23 cellular contexts compared by ENCODE assay signal in genomic region chr4:125784741-125785140, GRCh38.
"Had no signal": no experiment of that assay in that cellular context is flagged by ENCODE, and none has a peak within 500 bp of the region (broad histone marks: within the 10 kb centered on the region; RNA-seq: fewer than 3 reads in every experiment).

No MANE protein-coding gene starts in this region.

- H3K27ac ChIP-seq: neural progenitor cell, ovary, parathyroid adenoma, psoas muscle, right lobe of liver, sigmoid colon, stomach, thoracic aorta, thyroid gland, tibial nerve, upper lobe of right lung, uterus had no signal

- H3K4me3 ChIP-seq: neural progenitor cell, ovary, psoas muscle, right lobe of liver, sigmoid colon, stomach, thoracic aorta, thyroid gland, tibial nerve, upper lobe of right lung, uterus had no signal

- H3K79me2 ChIP-seq: parathyroid adenoma had no signal

- H3K9ac ChIP-seq: neural progenitor cell, parathyroid adenoma had no signal

- H3K4me1 ChIP-seq: neural progenitor cell, parathyroid adenoma, psoas muscle, right lobe of liver, stomach, thyroid gland, tibial nerve, upper lobe of right lung, uterus had no signal

- DNase-seq: natural killer cell; occipital lobe; ovary; psoas muscle; right cardiac atrium; right lobe of liver; sigmoid colon; small intestine; stimulated activated CD4-positive, alpha-beta T cell treated with anti-CD3 and anti-CD28 coated beads, Interleukin-15, amount 100 ng/mL, for 24 hours; stimulated activated CD4-positive, alpha-beta T cell treated with anti-CD3 and anti-CD28 coated beads, Interleukin-2, amount 100 ng/mL, for 24 hours; stimulated activated CD4-positive, alpha-beta T cell treated with anti-CD3 and anti-CD28 coated beads, Interleukin-2, amount 100 ng/mL, for 48 hours; stimulated activated CD4-positive, alpha-beta T cell treated with anti-CD3 and anti-CD28 coated beads, Interleukin-4, amount 100 ng/mL, for 24 hours; stimulated activated naive B cell treated with anti-CD40 and anti-IgM and Interleukin-4, amounts not matched to agents 10 μg/mL and 1 μg/mL and 100 μg/mL, for 72 hours; stimulated activated naive CD4-positive, alpha-beta T cell treated with Interleukin-2 at 50 U/mL for 16 hours; stomach; thyroid gland; upper lobe of right lung; uterus had no signal

- ATAC-seq: natural killer cell; psoas muscle; right cardiac atrium; right lobe of liver; stimulated activated effector memory CD8-positive, alpha-beta T cell treated with anti-CD3 and anti-CD28 coated beads, Interleukin-12 subunit alpha, Interleukin-12 subunit beta, amount 100 ng/mL, for 72 hours; stimulated activated naive B cell treated with anti-CD40 and anti-IgM and Interleukin-4, amounts not matched to agents 10 μg/mL and 1 μg/mL and 100 μg/mL, for 72 hours; upper lobe of right lung had no signal

- H3K27me3 ChIP-seq: neural progenitor cell, ovary, right lobe of liver, sigmoid colon, stomach, thyroid gland, tibial nerve, upper lobe of right lung, uterus had no signal

- H3K4me2 ChIP-seq: neural progenitor cell had no signal

- H3K36me3 ChIP-seq: neural progenitor cell, ovary, right lobe of liver, sigmoid colon, stomach, thoracic aorta, thyroid gland, tibial nerve, upper lobe of right lung, uterus had no signal

- H3K9me3 ChIP-seq: ovary, psoas muscle, right lobe of liver, sigmoid colon, stomach, thoracic aorta, thyroid gland, tibial nerve, upper lobe of right lung, uterus had no signal

- H2AFZ ChIP-seq: neural progenitor cell, parathyroid adenoma had no signal
